ENCODE assay signal across 27 cellular contexts in genomic region chr11:128615076-128615475, GRCh38. TPM values are rescaled to one million over a fixed set of nuclear protein-coding genes. Genes with fewer than 3 reads are reported as not detected.
DNase-seq lines count a peak whose midpoint lies in the region; ATAC-seq and TF ChIP-seq lines count a peak whose summit lies in the region.
"Had no signal": no experiment of that assay in that cellular context is flagged by ENCODE, and none has a peak within 500 bp of the region (broad histone marks: within the 10 kb centered on the region; RNA-seq: fewer than 3 reads in every experiment).

No MANE protein-coding gene starts in this region.

- ATAC-seq in CD8-positive, alpha-beta T cell = no peak
- ATAC-seq: activated CD8-positive, alpha-beta memory T cell treated with anti-CD3 and anti-CD28 coated beads, Interleukin-2, amount 10 ng/mL, durations not matched to agents 7 days and 5 days; esophagus mucosa; left lung; upper lobe of right lung had no signal

- no peak for TF ChIP-seq POLR2A in Peyer's patch (IDR thresholded peaks at IDR 0.05)

- H3K9me3 ChIP-seq in CD8-positive, alpha-beta T cell (ENCODE audit: low read length) = no peaks in the 10 kb centered on the region
- H3K9me3 ChIP-seq in Peyer's patch = no peaks in the 10 kb centered on the region
- H3K9me3 ChIP-seq: adrenal gland, HAP-1, left lung, suprapubic skin, upper lobe of right lung had no signal

- POLR2A ChIA-PET in CD8-positive, alpha-beta T cell (lab: Charles Lee) = no interaction called here

- H3K4me3 ChIP-seq in CD8-positive, alpha-beta T cell (ENCODE audit: low read depth, low read length) = no peak overlapping the region
- H3K4me3 ChIP-seq in Peyer's patch = no peak overlapping the region
- H3K4me3 ChIP-seq: adrenal gland, HAP-1, left lung, suprapubic skin, upper lobe of right lung had no signal

- H3K36me3 Mint-ChIP-seq in CD8-positive, alpha-beta T cell = no peaks in the 10 kb centered on the region
- H3K36me3 Mint-ChIP-seq in IgD-negative memory B cell = no peaks in the 10 kb centered on the region
- H3K36me3 Mint-ChIP-seq in endothelial cell (ENCODE audit: low read depth, unreplicated experiment) = no peaks in the 10 kb centered on the region
- H3K36me3 Mint-ChIP-seq in nephron progenitor cell (ENCODE audit: low read depth) = no peaks in the 10 kb centered on the region
- H3K36me3 Mint-ChIP-seq: activated CD8-positive, alpha-beta memory T cell treated with anti-CD3 and anti-CD28 coated beads, Interleukin-2, amount 10 ng/mL, durations not matched to agents 7 days and 5 days; CD4-positive, alpha-beta memory T cell had no signal

- DNase-seq in CD8-positive, alpha-beta T cell = no peak
- no peak for DNase-seq in endothelial cell (ENCODE audit: low spot score)
- DNase-seq in nephron progenitor cell = no peak
- DNase-seq in activated CD8-positive, alpha-beta memory T cell treated with anti-CD3 and anti-CD28 coated beads, Interleukin-2, amount 50 U/mL, for 48 hours = no peak
- no peak for DNase-seq in NCI-H2107 treated with DMSO at 0.1 percent for 48 hours (lab: John Stamatoyannopoulos, UW; ENCODE audit: unreplicated experiment)
- no peak for DNase-seq in Peyer's patch
- DNase-seq: activated naive CD4-positive, alpha-beta T cell treated with Interleukin-2 at 50 U/mL for 16 hours; adrenal gland; CD4-positive, alpha-beta memory T cell; central memory CD4-positive, alpha-beta T cell; DMS 273 treated with DMSO at 0.1 percent for 48 hours; glutamatergic neuron; left lung; midbrain; NCI-H1417; NCI-H748 treated with DMSO at 0.1 percent for 48 hours; SIG-M5; stimulated activated naive CD4-positive, alpha-beta T cell treated with Interleukin-2 at 50 U/mL for 16 hours; T-helper 9 cell; upper lobe of right lung; WERI-Rb-1 had no signal

- CTCF ChIA-PET in CD8-positive, alpha-beta T cell (lab: Charles Lee) = interaction anchor here (1.9 to 2.5 kb wide), 2 partner anchors 8 to 325 kb away, joined by 6 to 8 read pairs; no protein-coding TSS in a partner anchor

- H3K27ac ChIP-seq in CD8-positive, alpha-beta T cell (ENCODE audit: low read depth, low read length) = no peak overlapping the region
- no peak overlapping the region for H3K27ac ChIP-seq in Peyer's patch
- H3K27ac ChIP-seq: adrenal gland, HL-60, left lung, suprapubic skin, upper lobe of right lung, WERI-Rb-1 had no signal

- H3K4me1 ChIP-seq in CD8-positive, alpha-beta T cell (ENCODE audit: insufficient read depth, low read length) = peaks cover 38% of the 10 kb centered on the region
- H3K4me1 ChIP-seq in Peyer's patch = peaks cover 0 to 22% (median 4%) of the 10 kb centered on the region in 4 donors
- H3K4me1 ChIP-seq: HAP-1 had no signal

- H3K9me3 Mint-ChIP-seq in CD8-positive, alpha-beta T cell = no peaks in the 10 kb centered on the region
- H3K9me3 Mint-ChIP-seq in IgD-negative memory B cell (peaks cover 0 to 1% (median 0%) of the 10 kb centered on the region in 3 donors), endothelial cell (ENCODE audit: unreplicated experiment) (no peaks in the 10 kb centered on the region), nephron progenitor cell (no peaks in the 10 kb centered on the region)
- H3K9me3 Mint-ChIP-seq: CD4-positive, alpha-beta memory T cell had no signal

- H3K4me3 Mint-ChIP-seq in CD8-positive, alpha-beta T cell = no peak overlapping the region
- peak overlapping the region in 1 of 4 donors; percentile 73 for H3K4me3 Mint-ChIP-seq in IgD-negative memory B cell
- no peak overlapping the region for H3K4me3 Mint-ChIP-seq in endothelial cell (ENCODE audit: unreplicated experiment)
- peak overlapping the region; percentile 5 for H3K4me3 Mint-ChIP-seq in nephron progenitor cell
- H3K4me3 Mint-ChIP-seq: activated CD8-positive, alpha-beta memory T cell treated with anti-CD3 and anti-CD28 coated beads, Interleukin-2, amount 10 ng/mL, durations not matched to agents 7 days and 5 days; CD4-positive, alpha-beta memory T cell had no signal

- H3K4me1 Mint-ChIP-seq in CD8-positive, alpha-beta T cell (ENCODE audit: low read depth) = peaks cover 69% of the 10 kb centered on the region
- H3K4me1 Mint-ChIP-seq in IgD-negative memory B cell (peaks cover 51 to 64% (median 52%) of the 10 kb centered on the region in 3 donors), endothelial cell (ENCODE audit: unreplicated experiment) (peaks cover 88% of the 10 kb centered on the region), nephron progenitor cell (peaks cover 73% of the 10 kb centered on the region)

- H3K36me3 ChIP-seq in CD8-positive, alpha-beta T cell (ENCODE audit: insufficient read depth, low read length) = no peaks in the 10 kb centered on the region
- H3K36me3 ChIP-seq in Peyer's patch = no peaks in the 10 kb centered on the region
- H3K36me3 ChIP-seq: adrenal gland, HAP-1, left lung, suprapubic skin, upper lobe of right lung, WERI-Rb-1 had no signal

- intact Hi-C loops in CD8-positive, alpha-beta T cell (cut with DNase I, micrococcal nuclease) = no loop called here

- TF ChIP-seq CTCF in CD8-positive, alpha-beta T cell (IDR thresholded peaks at IDR 0.05) = no peak
- no peak for TF ChIP-seq CTCF in endothelial cell (IDR thresholded peaks at IDR 0.05; ENCODE audit: unreplicated experiment)
- no peak for TF ChIP-seq CTCF in nephron progenitor cell (IDR thresholded peaks at IDR 0.05)
- no peak for TF ChIP-seq CTCF in Peyer's patch (IDR thresholded peaks at IDR 0.05)

- H3K27me3 Mint-ChIP-seq in CD8-positive, alpha-beta T cell (ENCODE audit: low read depth) = no peaks in the 10 kb centered on the region
- H3K27me3 Mint-ChIP-seq in IgD-negative memory B cell (no peaks in the 10 kb centered on the region), endothelial cell (ENCODE audit: unreplicated experiment) (peaks cover 15% of the 10 kb centered on the region), nephron progenitor cell (ENCODE audit: low read depth, poor library complexity) (peaks cover 48% of the 10 kb centered on the region)
- H3K27me3 Mint-ChIP-seq: activated CD8-positive, alpha-beta memory T cell treated with anti-CD3 and anti-CD28 coated beads, Interleukin-2, amount 10 ng/mL, durations not matched to agents 7 days and 5 days; CD4-positive, alpha-beta memory T cell had no signal

- peak overlapping the region; percentile 60 for H3K27ac Mint-ChIP-seq in CD8-positive, alpha-beta T cell
- H3K27ac Mint-ChIP-seq in IgD-negative memory B cell (peak overlapping the region in 2 of 3 donors; percentile 74 to 84), endothelial cell (ENCODE audit: unreplicated experiment) (peak overlapping the region; percentile 55), nephron progenitor cell (peak overlapping the region; percentile 60)
- H3K27ac Mint-ChIP-seq: activated CD8-positive, alpha-beta memory T cell treated with anti-CD3 and anti-CD28 coated beads, Interleukin-2, amount 10 ng/mL, durations not matched to agents 7 days and 5 days had no signal

- H3K27me3 ChIP-seq in CD8-positive, alpha-beta T cell (ENCODE audit: insufficient read depth, low read length) = no peaks in the 10 kb centered on the region
- no peaks in the 10 kb centered on the region for H3K27me3 ChIP-seq in Peyer's patch
- H3K27me3 ChIP-seq: adrenal gland, left lung, upper lobe of right lung had no signal

RNA-seq across cellular contexts. Expression of gene ETS1, which starts 27.7 kb away (rescaled TPM):
- total RNA-seq in CD8-positive, alpha-beta T cell = 100 to 1,000 TPM; 338 to 345 TPM
- 192 TPM for polyA plus RNA-seq in IgD-negative memory B cell
- total RNA-seq in endothelial cell (ENCODE audit: unreplicated experiment) = 309 TPM
- 10 to 100 TPM; 21.9 to 78.4 (median 31.3) TPM for total RNA-seq in Peyer's patch
